In the genomic region with DNA sequence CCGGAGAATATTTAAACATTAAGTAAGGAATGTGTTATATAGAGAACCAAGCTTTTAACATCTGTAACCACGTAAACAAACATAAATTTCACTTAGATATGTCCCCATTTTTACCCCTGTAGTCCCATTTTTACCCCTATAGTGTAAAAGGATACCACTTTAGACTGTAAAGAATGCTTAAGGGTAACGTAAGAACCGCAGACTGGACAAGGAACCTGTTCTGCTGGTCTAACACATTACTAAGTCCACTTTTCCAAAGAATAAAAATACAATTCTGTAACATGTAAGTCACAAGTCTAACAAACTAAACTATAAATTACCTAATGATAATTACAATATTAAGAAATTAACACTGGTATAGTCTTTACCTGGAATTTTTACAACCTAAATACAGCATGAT, we compare ENCODE assay signal across 11 cellular contexts. TPM values are rescaled to one million over a fixed set of nuclear protein-coding genes. Genes with fewer than 3 reads are reported as not detected.
DNase-seq lines count a peak whose midpoint lies in the region; ATAC-seq and TF ChIP-seq lines count a peak whose summit lies in the region.
"Had no signal": no experiment of that assay in that cellular context is flagged by ENCODE, and none has a peak within 500 bp of the region (broad histone marks: within the 10 kb centered on the region; RNA-seq: fewer than 3 reads in every experiment).

No MANE protein-coding gene starts in this region.

- intact Hi-C loops in aorta (cut with DNase I), result loop anchor here in 1 of 2 donors (5.0 kb wide), 2 partner anchors 57 to 77 kb away; no protein-coding TSS in a partner anchor

- ATAC-seq in stimulated activated naive CD8-positive, alpha-beta T cell treated with anti-CD3 and anti-CD28 coated beads, Interleukin-15, Interleukin-2, amounts not matched to agents 100 U/mL and 50 U/mL, for 24 hours, result no peak
- no peak for ATAC-seq in activated naive CD8-positive, alpha-beta T cell treated with anti-CD3 and anti-CD28 coated beads, Interleukin-2, amount 10 ng/mL, durations not matched to agents 7 days and 5 days (ENCODE audit: low read depth)
- ATAC-seq in memory B cell (ENCODE audit: low read depth) (no peak), aorta (ENCODE audit: low FRiP score) (no peak), foreskin keratinocyte (no peak)

- 49 to 51% methylated on average over 4 of the region's 4 CpGs for WGBS in aorta, 2 donors

- peak overlapping the region; percentile 94 for H3K27ac Mint-ChIP-seq in stimulated activated naive CD8-positive, alpha-beta T cell treated with anti-CD3 and anti-CD28 coated beads, Interleukin-15, Interleukin-2, amounts not matched to agents 100 ng/mL and 50 ng/mL, for 24 hours
- peak overlapping the region; percentile 99 for H3K27ac Mint-ChIP-seq in activated naive CD8-positive, alpha-beta T cell treated with anti-CD3 and anti-CD28 coated beads, Interleukin-2, amount 10 ng/mL, durations not matched to agents 7 days and 5 days
- H3K27ac Mint-ChIP-seq in memory B cell (peak overlapping the region; percentile 98), type B pancreatic cell (no peak overlapping the region)

- peaks cover 86% of the 10 kb centered on the region for H3K4me1 Mint-ChIP-seq in stimulated activated naive CD8-positive, alpha-beta T cell treated with anti-CD3 and anti-CD28 coated beads, Interleukin-15, Interleukin-2, amounts not matched to agents 100 ng/mL and 50 ng/mL, for 24 hours (ENCODE audit: low read depth)
- H3K4me1 Mint-ChIP-seq in activated naive CD8-positive, alpha-beta T cell treated with anti-CD3 and anti-CD28 coated beads, Interleukin-2, amount 10 ng/mL, durations not matched to agents 7 days and 5 days, result peaks cover 47% of the 10 kb centered on the region
- H3K4me1 Mint-ChIP-seq in memory B cell (peaks cover 32% of the 10 kb centered on the region), type B pancreatic cell (ENCODE audit: unreplicated experiment) (peaks cover under 1% of the 10 kb centered on the region)

- H3K27me3 ChIP-seq in aorta (ENCODE audit: control insufficient read depth in 1 of 2, insufficient read depth in 2 of 2, low read length in 1 of 2), result no peaks in the 10 kb centered on the region
- no peaks in the 10 kb centered on the region for H3K27me3 ChIP-seq in foreskin keratinocyte

- H3K27ac ChIP-seq in aorta (ENCODE audit: low read depth in 1 of 2, low read length in 2 of 2) (no peak overlapping the region), foreskin keratinocyte (no peak overlapping the region)

- POLR2A ChIA-PET in activated naive CD8-positive, alpha-beta T cell treated with anti-CD3 and anti-CD28 coated beads, Interleukin-2, amount 10 ng/mL, durations not matched to agents 7 days and 5 days (lab: Charles Lee), result interaction anchor here (1.0 to 5.3 kb wide), 3 partner anchors 9 to 32 kb away, joined by 3 to 34 read pairs (median 4); a partner anchor contains a TSS

- no peaks in the 10 kb centered on the region for H3K9me3 ChIP-seq in aorta (ENCODE audit: control insufficient read depth, low read length)

- peaks cover 9% of the 10 kb centered on the region for H3K36me3 Mint-ChIP-seq in stimulated activated naive CD8-positive, alpha-beta T cell treated with anti-CD3 and anti-CD28 coated beads, Interleukin-15, Interleukin-2, amounts not matched to agents 100 ng/mL and 50 ng/mL, for 24 hours (ENCODE audit: low read depth)
- H3K36me3 Mint-ChIP-seq in activated naive CD8-positive, alpha-beta T cell treated with anti-CD3 and anti-CD28 coated beads, Interleukin-2, amount 10 ng/mL, durations not matched to agents 7 days and 5 days, result peaks cover 2% of the 10 kb centered on the region
- H3K36me3 Mint-ChIP-seq in memory B cell, result peaks cover 7% of the 10 kb centered on the region
- no peaks in the 10 kb centered on the region for H3K36me3 Mint-ChIP-seq in type B pancreatic cell

- H3K4me3 Mint-ChIP-seq in stimulated activated naive CD8-positive, alpha-beta T cell treated with anti-CD3 and anti-CD28 coated beads, Interleukin-15, Interleukin-2, amounts not matched to agents 100 ng/mL and 50 ng/mL, for 24 hours, result peak overlapping the region; percentile 97
- peak overlapping the region; percentile 96 for H3K4me3 Mint-ChIP-seq in activated naive CD8-positive, alpha-beta T cell treated with anti-CD3 and anti-CD28 coated beads, Interleukin-2, amount 10 ng/mL, durations not matched to agents 7 days and 5 days
- H3K4me3 Mint-ChIP-seq in memory B cell (peak overlapping the region; percentile 99), type B pancreatic cell (no peak overlapping the region)

- no peaks in the 10 kb centered on the region for H3K27me3 Mint-ChIP-seq in stimulated activated naive CD8-positive, alpha-beta T cell treated with anti-CD3 and anti-CD28 coated beads, Interleukin-15, Interleukin-2, amounts not matched to agents 100 ng/mL and 50 ng/mL, for 24 hours
- H3K27me3 Mint-ChIP-seq in activated naive CD8-positive, alpha-beta T cell treated with anti-CD3 and anti-CD28 coated beads, Interleukin-2, amount 10 ng/mL, durations not matched to agents 7 days and 5 days, result no peaks in the 10 kb centered on the region
- H3K27me3 Mint-ChIP-seq in memory B cell (no peaks in the 10 kb centered on the region), type B pancreatic cell (no peaks in the 10 kb centered on the region)

- H3K4me1 ChIP-seq in aorta (ENCODE audit: control insufficient read depth in 1 of 2, insufficient read depth in 2 of 2, low read length in 2 of 2) (no peaks in the 10 kb centered on the region), foreskin keratinocyte (no peaks in the 10 kb centered on the region)

- H3K9me3 Mint-ChIP-seq in stimulated activated naive CD8-positive, alpha-beta T cell treated with anti-CD3 and anti-CD28 coated beads, Interleukin-15, Interleukin-2, amounts not matched to agents 100 ng/mL and 50 ng/mL, for 24 hours, result no peaks in the 10 kb centered on the region
- H3K9me3 Mint-ChIP-seq in activated naive CD8-positive, alpha-beta T cell treated with anti-CD3 and anti-CD28 coated beads, Interleukin-2, amount 10 ng/mL, durations not matched to agents 7 days and 5 days, result no peaks in the 10 kb centered on the region
- no peaks in the 10 kb centered on the region for H3K9me3 Mint-ChIP-seq in memory B cell
- no peaks in the 10 kb centered on the region for H3K9me3 Mint-ChIP-seq in type B pancreatic cell

- TF ChIP-seq CTCF in foreskin keratinocyte (conservative IDR thresholded peaks at IDR 0.05) (no peak), type B pancreatic cell (conservative IDR thresholded peaks at IDR 0.05) (no peak)

- H3K4me3 ChIP-seq in aorta (ENCODE audit: low read length in 2 of 2), result peak overlapping the region; percentile 63 to 71

- H3K36me3 ChIP-seq in aorta (ENCODE audit: control insufficient read depth in 1 of 2, insufficient read depth in 2 of 2, low read length in 1 of 2), result no peaks in the 10 kb centered on the region

- DNase-seq in stimulated activated naive CD8-positive, alpha-beta T cell treated with anti-CD3 and anti-CD28 coated beads, Interleukin-15, Interleukin-2, amounts not matched to agents 100 U/mL and 50 U/mL, for 24 hours, result no peak
- DNase-seq in activated naive CD8-positive, alpha-beta T cell treated with anti-CD3 and anti-CD28 coated beads, Interleukin-2, amount 10 ng/mL, durations not matched to agents 7 days and 5 days, result no peak
- DNase-seq in memory B cell (ENCODE audit: low spot score in 2 of 2) (no peak), aorta (no peak), foreskin keratinocyte (no peak), type B pancreatic cell (ENCODE audit: extremely low spot score, unreplicated experiment) (no peak), NCI-H1417 treated with DMSO at 0.1 percent for 48 hours (lab: John Stamatoyannopoulos, UW) (no peak)
- DNase-seq: DMS 273 treated with DMSO at 0.1 percent for 48 hours, retina had no signal

RNA-seq across cellular contexts. Expression of a gene that starts 2.9 kb away (rescaled TPM):
- 10 to 100 TPM; 42.0 to 44.9 TPM for total RNA-seq in activated naive CD8-positive, alpha-beta T cell treated with anti-CD3 and anti-CD28 coated beads, Interleukin-2, amount 10 ng/mL, durations not matched to agents 7 days and 5 days
- 10 to 100 TPM; 40.5 to 46.0 TPM for total RNA-seq in aorta
- polyA plus RNA-seq in aorta, result 10 to 100 TPM; 14.8 to 20.0 TPM
- 6.4 and 6.9 TPM in 2 replicates for total RNA-seq in foreskin keratinocyte
- polyA plus RNA-seq in foreskin keratinocyte, result 1.0 TPM in 2 replicates
- 14.5 and 15.0 TPM in 2 replicates for total RNA-seq in type B pancreatic cell (ENCODE audit: low replicate concordance)

RNA-seq across cellular contexts. Expression of a gene that starts 8.3 kb away (rescaled TPM):
- total RNA-seq in activated naive CD8-positive, alpha-beta T cell treated with anti-CD3 and anti-CD28 coated beads, Interleukin-2, amount 10 ng/mL, durations not matched to agents 7 days and 5 days, result 100 to 1,000 TPM; 142 to 143 TPM
- 100 to 1,000 TPM in 1 of 2 donors, 10 to 100 TPM in 1; 95.6 to 105 TPM for total RNA-seq in aorta
- 100 to 1,000 TPM; 167 to 284 TPM for polyA plus RNA-seq in aorta
- 336 and 352 TPM in 2 replicates for total RNA-seq in foreskin keratinocyte
- polyA plus RNA-seq in foreskin keratinocyte, result 493 and 498 TPM in 2 replicates
- 143 and 157 TPM in 2 replicates for total RNA-seq in type B pancreatic cell (ENCODE audit: low replicate concordance)

RNA-seq across cellular contexts. Expression of a gene that starts 8.4 kb away (rescaled TPM):
- total RNA-seq in activated naive CD8-positive, alpha-beta T cell treated with anti-CD3 and anti-CD28 coated beads, Interleukin-2, amount 10 ng/mL, durations not matched to agents 7 days and 5 days, result not detected
- total RNA-seq in aorta (not detected), foreskin keratinocyte (not detected in 2 replicates), type B pancreatic cell (ENCODE audit: low replicate concordance) (not detected in 2 replicates)
- polyA plus RNA-seq in aorta (not detected), foreskin keratinocyte (not detected in 2 replicates)
- total RNA-seq: SK-MEL-5 had no signal

RNA-seq across cellular contexts. Expression of a gene that starts 32.3 kb away (rescaled TPM):
- total RNA-seq in activated naive CD8-positive, alpha-beta T cell treated with anti-CD3 and anti-CD28 coated beads, Interleukin-2, amount 10 ng/mL, durations not matched to agents 7 days and 5 days, result 100 to 1,000 TPM; 112 to 119 TPM
- total RNA-seq in aorta (10 to 100 TPM; 32.1 to 78.6 TPM), foreskin keratinocyte (32.6 and 36.4 TPM in 2 replicates), type B pancreatic cell (ENCODE audit: low replicate concordance) (87.5 and 90.6 TPM in 2 replicates)
- polyA plus RNA-seq in aorta (10 to 100 TPM in 1 of 2 donors, 1 to 10 TPM in 1; 7.6 to 37.5 TPM), foreskin keratinocyte (44.5 and 50.0 TPM in 2 replicates)
